In the genomic region with DNA sequence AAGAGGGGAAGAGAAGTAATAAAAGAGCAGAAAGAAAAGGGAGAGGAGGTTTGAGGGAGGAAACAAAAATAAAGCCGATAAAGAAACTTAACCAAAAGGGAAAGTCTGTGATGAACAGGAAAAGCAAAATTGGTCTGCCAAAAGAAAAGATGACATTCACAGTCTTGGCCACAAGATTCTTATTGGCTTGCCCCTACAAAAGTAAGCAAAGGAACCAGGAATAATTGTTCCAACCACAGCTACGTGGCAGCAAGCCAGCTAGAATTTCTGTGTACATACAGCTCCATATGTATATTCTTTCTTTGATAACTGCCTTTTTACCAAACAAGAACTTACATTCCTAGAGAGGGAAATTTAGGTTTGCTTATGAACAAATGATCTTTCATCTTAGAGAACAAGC, we compare ENCODE assay signal across 11 cellular contexts.
DNase-seq lines count a peak whose midpoint lies in the region; ATAC-seq and TF ChIP-seq lines count a peak whose summit lies in the region.
"Had no signal": no experiment of that assay in that cellular context is flagged by ENCODE, and none has a peak within 500 bp of the region (broad histone marks: within the 10 kb centered on the region; RNA-seq: fewer than 3 reads in every experiment).

No MANE protein-coding gene starts in this region.

- H3K4me3 ChIP-seq in skeletal muscle satellite cell (ENCODE audit: low read length) = peak overlapping the region; percentile 18
- no peak overlapping the region for H3K4me3 ChIP-seq in ovary

- no peak for TF ChIP-seq CTCF in ovary (IDR thresholded peaks at IDR 0.05)

- no peaks in the 10 kb centered on the region for H3K27me3 Mint-ChIP-seq in activated CD4-positive, alpha-beta memory T cell treated with anti-CD3 and anti-CD28 coated beads, Interleukin-2, amount 10 ng/mL, durations not matched to agents 7 days and 5 days

- H3K27me3 ChIP-seq in skeletal muscle satellite cell (ENCODE audit: control insufficient read depth, insufficient read depth, low read length) (no peaks in the 10 kb centered on the region), ovary (no peaks in the 10 kb centered on the region)
- H3K27me3 ChIP-seq: foreskin keratinocyte had no signal

- DNase-seq in DMS 273 (lab: John Stamatoyannopoulos, UW; ENCODE audit: unreplicated experiment) (peak; percentile 42), DMS 273 treated with DMSO at 0.1 percent for 48 hours (lab: John Stamatoyannopoulos, UW) (no peak), OCI-M1 (lab: John Stamatoyannopoulos, UW) (peak; percentile 86), dedifferentiated amniotic fluid mesenchymal stem cell (ENCODE audit: extremely low spot score) (peak; percentile 72), ovary (no peak)
- DNase-seq in activated CD4-positive, alpha-beta memory T cell treated with anti-CD3 and anti-CD28 coated beads, Interleukin-2, amount 10 ng/mL, durations not matched to agents 7 days and 5 days = no peak
- DNase-seq: retina had no signal

- no peak overlapping the region for H3K4me3 Mint-ChIP-seq in activated CD4-positive, alpha-beta memory T cell treated with anti-CD3 and anti-CD28 coated beads, Interleukin-2, amount 10 ng/mL, durations not matched to agents 7 days and 5 days

- WGBS in ovary, 3 donors = 6 to 13% (median 8%) methylated on average over 2 of the region's 2 CpGs

- POLR2A ChIA-PET in activated CD4-positive, alpha-beta memory T cell treated with anti-CD3 and anti-CD28 coated beads, Interleukin-2, amount 10 ng/mL, durations not matched to agents 7 days and 5 days (lab: Charles Lee) = no interaction called here

- H3K4me1 ChIP-seq in skeletal muscle satellite cell (ENCODE audit: control insufficient read depth, insufficient read depth, low read length) (peaks cover 33% of the 10 kb centered on the region), ovary (ENCODE audit: insufficient read depth) (no peaks in the 10 kb centered on the region)
- H3K4me1 ChIP-seq: foreskin keratinocyte had no signal

- H3K4me2 ChIP-seq in skeletal muscle satellite cell (ENCODE audit: low read length) = peak overlapping the region; percentile 68

- no peak for ATAC-seq in HG03159 (IDR thresholded peaks at IDR 0.05; ENCODE audit: unreplicated experiment)
- ATAC-seq: foreskin keratinocyte had no signal

- H3K27ac Mint-ChIP-seq in activated CD4-positive, alpha-beta memory T cell treated with anti-CD3 and anti-CD28 coated beads, Interleukin-2, amount 10 ng/mL, durations not matched to agents 7 days and 5 days = no peak overlapping the region

- peaks cover 31% of the 10 kb centered on the region for H3K36me3 Mint-ChIP-seq in activated CD4-positive, alpha-beta memory T cell treated with anti-CD3 and anti-CD28 coated beads, Interleukin-2, amount 10 ng/mL, durations not matched to agents 7 days and 5 days (ENCODE audit: low read depth)

- H3K36me3 ChIP-seq in skeletal muscle satellite cell (ENCODE audit: insufficient read depth, low read length) (peaks cover 22% of the 10 kb centered on the region), ovary (no peaks in the 10 kb centered on the region)

- CTCF ChIA-PET in activated CD4-positive, alpha-beta memory T cell treated with anti-CD3 and anti-CD28 coated beads, Interleukin-2, amount 10 ng/mL, durations not matched to agents 7 days and 5 days (lab: Charles Lee) = no interaction called here

- TF ChIP-seq POLR2A in ovary (IDR thresholded peaks at IDR 0.05) = no peak

- peaks cover 5% of the 10 kb centered on the region for H3K4me1 Mint-ChIP-seq in activated CD4-positive, alpha-beta memory T cell treated with anti-CD3 and anti-CD28 coated beads, Interleukin-2, amount 10 ng/mL, durations not matched to agents 7 days and 5 days

- intact Hi-C loops in ovary (cut with DNase I) = no loop called here

- no peak for TF ChIP-seq EP300 in ovary (IDR thresholded peaks at IDR 0.05)

- no peak overlapping the region for H3K27ac ChIP-seq in ovary
- H3K27ac ChIP-seq: 22Rv1, foreskin keratinocyte had no signal

- H3K9me3 ChIP-seq in skeletal muscle satellite cell (replicated peaks; ENCODE audit: low read length) = no peaks in the 10 kb centered on the region
- no peaks in the 10 kb centered on the region for H3K9me3 ChIP-seq in ovary

- H3K9me3 Mint-ChIP-seq in activated CD4-positive, alpha-beta memory T cell treated with anti-CD3 and anti-CD28 coated beads, Interleukin-2, amount 10 ng/mL, durations not matched to agents 7 days and 5 days = no peaks in the 10 kb centered on the region

- H3K9ac ChIP-seq in skeletal muscle satellite cell (ENCODE audit: low read depth, low read length) = no peak overlapping the region

Comparison
In these comparisons a context has a peak if more than half of its experiments do, and no peak if none do; other contexts are left out.
1. DNase-seq: peak in DMS 273 (single experiment), OCI-M1 (single experiment) and dedifferentiated amniotic fluid mesenchymal stem cell (single experiment); none in DMS 273 treated with DMSO at 0.1 percent for 48 hours (single experiment), activated CD4-positive, alpha-beta memory T cell treated with anti-CD3 and anti-CD28 coated beads, Interleukin-2, amount 10 ng/mL, durations not matched to agents 7 days and 5 days (single experiment) and ovary (0 of 5).